ENCODE assay signal across 8 cellular contexts in the genomic region with DNA sequence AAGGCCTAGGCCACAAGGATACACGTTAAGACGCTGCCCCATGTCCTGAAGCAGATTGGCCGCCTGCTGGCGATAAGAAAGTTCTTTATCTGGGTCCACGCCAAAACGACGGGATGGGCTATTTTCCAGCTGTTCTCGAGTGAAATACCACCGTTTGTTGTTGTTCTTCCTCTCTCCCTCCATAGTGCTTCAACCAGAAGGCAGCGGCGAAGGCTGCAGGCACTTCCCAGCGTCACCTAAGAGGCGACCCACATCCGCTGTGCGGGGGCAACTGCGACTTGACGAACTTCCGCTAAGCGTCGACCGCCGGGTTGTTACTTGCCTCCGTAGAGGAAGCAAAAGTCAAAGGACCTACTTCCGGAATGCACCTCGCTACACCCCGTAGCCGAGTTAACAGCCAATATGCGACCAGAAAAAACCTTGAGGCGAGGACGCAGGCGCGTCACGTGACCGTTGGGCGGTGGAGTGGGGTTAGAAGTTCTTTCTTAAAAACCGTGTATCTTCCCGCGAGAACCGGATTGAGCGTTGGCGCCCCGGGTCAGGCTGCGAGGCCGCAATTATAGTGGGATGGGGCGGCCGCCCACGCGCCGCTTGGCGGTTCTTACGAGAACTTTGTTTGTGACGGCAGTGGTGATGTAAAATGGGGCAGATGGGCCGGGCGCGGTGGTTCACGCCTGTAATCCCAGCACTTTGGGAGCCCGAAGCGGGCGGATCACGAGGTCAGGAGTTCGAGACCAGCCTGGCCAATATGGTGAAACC. TPM values are rescaled to one million over a fixed set of nuclear protein-coding genes. Genes with fewer than 3 reads are reported as not detected.
DNase-seq lines count a peak whose midpoint lies in the region; ATAC-seq, FAIRE-seq and TF ChIP-seq lines count a peak whose summit lies in the region.

TSS of gene CCNT1 (minus strand) at position 215 of the 759 bp plus-strand sequence. CDS start at position 183, 32 bp downstream.

- no peaks in the 10 kb centered on the region for H3K27me3 ChIP-seq in endothelial cell of umbilical vein (ENCODE audit: control insufficient read depth in 2 of 2, insufficient read depth in 2 of 2, low read length in 2 of 2)

- ATAC-seq in GM21529 (IDR thresholded peaks at IDR 0.05; ENCODE audit: unreplicated experiment), result peak; percentile 98

- peak within 1 kb of the TSS; percentile 65 to 92 (median 71) for H3K4me3 ChIP-seq in endothelial cell of umbilical vein (replicated peaks in 1 of 3; ENCODE audit: insufficient read depth in 1 of 3, low read depth in 1 of 3, low read length in 3 of 3)

- H3K4me1 ChIP-seq in endothelial cell of umbilical vein (ENCODE audit: control insufficient read depth, extremely low read depth, insufficient read depth, low read length), result peaks cover 16% of the 10 kb centered on the region

- peak; percentile 98 for FAIRE-seq in endothelial cell of umbilical vein (lab: Jason Lieb, UNC)

- no peaks in the 10 kb centered on the region for H4K20me1 ChIP-seq in endothelial cell of umbilical vein (replicated peaks; ENCODE audit: control insufficient read depth, extremely low read depth, insufficient read depth, low read length)

- H3K9me3 ChIP-seq in endothelial cell of umbilical vein (replicated peaks; ENCODE audit: control insufficient read depth, insufficient read depth, low read length), result no peaks in the 10 kb centered on the region

- TF ChIP-seq POLR2A in endothelial cell of umbilical vein (IDR thresholded peaks at IDR 0.05; ENCODE audit: low read depth, low read length), result peak; percentile 61

- dilution Hi-C loops in endothelial cell of umbilical vein (cut with MboI; ENCODE audit: extremely low pct_ligation_motif_present, low sequenced_read_pairs), result no loop called here

- H3K4me3 Mint-ChIP-seq in IgD-negative memory B cell, result peak within 1 kb of the TSS; percentile 84 to 97 (median 96)

- H3K9ac ChIP-seq in endothelial cell of umbilical vein (replicated peaks; ENCODE audit: extremely low read depth, insufficient read depth, low read length), result peak within 1 kb of the TSS; percentile 98

- H3K27ac ChIP-seq in endothelial cell of umbilical vein (ENCODE audit: insufficient read depth, low read depth, low read length), result peak within 1 kb of the TSS; percentile 90

- POLR2A ChIA-PET in endothelial cell of umbilical vein (lab: Charles Lee), result interaction anchor here (0.9 kb wide), 1 partner anchor 34 kb away, joined by 3 read pairs; no protein-coding TSS in a partner anchor

- DNase-seq in DMS153 (lab: John Stamatoyannopoulos, UW), result peak; percentile 100
- DNase-seq in OCI-M1 (lab: John Stamatoyannopoulos, UW), result peak; percentile 100
- DNase-seq in activated T-cell treated with anti-CD3 and anti-CD28 coated beads for 24 hours (ENCODE audit: low read depth), result peak; percentile 98
- peak; percentile 100 for DNase-seq in endothelial cell of umbilical vein (ENCODE audit: low read depth, low spot score)
- DNase-seq in middle frontal gyrus (ENCODE audit: extremely low spot score, low spot score), result peak; percentile 99
- peak; percentile 98 to 99 for DNase-seq in stimulated activated CD8-positive, alpha-beta memory T cell treated with anti-CD3 and anti-CD28 coated beads, Interleukin-2, amount 100 ng/mL, for 48 hours (ENCODE audit: low read depth in 2 of 2)

- H3K27me3 Mint-ChIP-seq in IgD-negative memory B cell, result peaks cover 4% of the 10 kb centered on the region

- H3K79me2 ChIP-seq in endothelial cell of umbilical vein (ENCODE audit: control insufficient read depth, insufficient read depth, low read length), result peaks cover 42% of the 10 kb centered on the region

- H3K9me1 ChIP-seq in endothelial cell of umbilical vein (replicated peaks; ENCODE audit: control insufficient read depth, extremely low read depth, insufficient read depth, low read length), result no peaks in the 10 kb centered on the region

- H3K36me3 ChIP-seq in endothelial cell of umbilical vein (ENCODE audit: control insufficient read depth in 2 of 2, extremely low read depth in 1 of 2, insufficient read depth in 2 of 2, low read length in 2 of 2), result peaks cover 2 to 8% of the 10 kb centered on the region in 2 experiments

- H3K36me3 Mint-ChIP-seq in IgD-negative memory B cell, result peaks cover 8% of the 10 kb centered on the region

- intact Hi-C loops in endothelial cell of umbilical vein (cut with micrococcal nuclease), result loop anchor here (1.0 to 5.0 kb wide), 3 partner anchors 34 to 959 kb away; partner anchors contain the start of genes ADCY6, KANSL2 and RAPGEF3

- H3K4me1 Mint-ChIP-seq in IgD-negative memory B cell, result peaks cover 7 to 32% (median 16%) of the 10 kb centered on the region in 3 donors

- peak within 1 kb of the TSS; percentile 77 for H2AFZ ChIP-seq in endothelial cell of umbilical vein (ENCODE audit: low read depth, low read length)

- peak within 1 kb of the TSS; percentile 85 to 98 (median 97) for H3K27ac Mint-ChIP-seq in IgD-negative memory B cell

- peaks cover 1 to 15% (median 9%) of the 10 kb centered on the region in 3 donors for H3K9me3 Mint-ChIP-seq in IgD-negative memory B cell

- peak within 1 kb of the TSS; percentile 92 for H3K4me2 ChIP-seq in endothelial cell of umbilical vein (ENCODE audit: insufficient read depth, low read length)

- peak; percentile 10 to 31 for TF ChIP-seq CTCF in endothelial cell of umbilical vein (IDR thresholded peaks at IDR 0.05; ENCODE audit: extremely low read depth in 1 of 2, insufficient read depth in 1 of 2, low read depth in 1 of 2, low read length in 2 of 2)

- CTCF ChIA-PET in endothelial cell of umbilical vein (lab: Charles Lee), result no interaction called here

- no TSS peak for BruUV-seq in endothelial cell of umbilical vein (replicated peaks; lab: Mats Ljungman, UMichigan)

TF ChIP-seq in endothelial cell of umbilical vein, 7 proteins besides CTCF, POLR2A, EP300 and RAD21:
- TF ChIP-seq MYC (IDR thresholded peaks at IDR 0.05; ENCODE audit: low read depth, low read length) (no peak), MAX (IDR thresholded peaks at IDR 0.05; ENCODE audit: insufficient read depth, insufficient read length) (peak; percentile 97), POLR2AphosphoS5 (IDR thresholded peaks at IDR 0.05; ENCODE audit: insufficient read depth, low read depth, low read length) (peak; percentile 48)

RNA-seq across cellular contexts. Expression of gene CCNT1, which starts in this region (rescaled TPM):
- polyA plus RNA-seq in IgD-negative memory B cell (14.9 TPM), endothelial cell of umbilical vein (9.7 and 10.6 TPM in 2 replicates)
- 33.0 and 35.1 TPM in 2 replicates for total RNA-seq in endothelial cell of umbilical vein
- polyA plus RNA-seq in endothelial cell of umbilical vein (2011; cell fraction: cytosol; rRNA removed), result 5.9 and 6.5 TPM in 2 replicates
- 34.6 and 40.6 TPM in 2 replicates for polyA plus RNA-seq in endothelial cell of umbilical vein (2011; cell fraction: nucleus; rRNA removed)
- polyA plus RNA-seq in endothelial cell of umbilical vein (2012), result 17.0 and 18.6 TPM in 2 replicates
- polyA minus RNA-seq in endothelial cell of umbilical vein, result 47.9 and 72.3 TPM in 2 replicates
- 40.2 TPM for polyA minus RNA-seq in endothelial cell of umbilical vein (2011; cell fraction: cytosol; rRNA and poly(A)+ RNA removed)
- 39.4 and 55.5 TPM in 2 replicates for polyA minus RNA-seq in endothelial cell of umbilical vein (2011; cell fraction: nucleus; rRNA and poly(A)+ RNA removed)

Comparison
In these comparisons a context has a peak if more than half of its experiments do, and no peak if none do; other contexts are left out.
1. Peak in every context shown above with its lines: DNase-seq, ATAC-seq, H3K4me3 ChIP-seq and H3K27ac ChIP-seq.